ENCODE assay signal across 8 cellular contexts in the genomic region with DNA sequence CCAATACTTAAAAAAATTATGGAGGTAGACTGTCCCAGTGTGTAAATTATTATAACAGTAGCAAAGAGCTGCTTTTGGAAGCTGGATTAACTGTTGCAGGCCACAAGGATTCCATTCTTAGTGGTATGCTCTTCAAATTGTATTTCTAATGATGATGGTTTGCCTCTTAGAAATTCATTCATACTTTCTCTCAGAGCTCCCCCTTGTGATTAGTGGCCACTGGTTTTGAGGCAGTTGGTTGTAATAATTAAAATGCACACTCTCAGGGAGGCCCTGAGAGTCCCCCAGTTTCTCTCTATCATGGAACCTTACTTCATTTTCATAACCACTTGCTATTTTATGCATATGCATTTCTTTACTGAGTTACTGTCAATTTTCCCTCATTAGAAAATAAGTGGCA. TPM values are rescaled to one million over a fixed set of nuclear protein-coding genes. Genes with fewer than 3 reads are reported as not detected.
DNase-seq lines count a peak whose midpoint lies in the region; ATAC-seq and TF ChIP-seq lines count a peak whose summit lies in the region.

No MANE protein-coding gene starts in this region.

- H3K27ac ChIP-seq in AG04450 (ENCODE audit: low read depth, low read length) = no peak overlapping the region
- H3K27ac ChIP-seq in dorsolateral prefrontal cortex = no peak overlapping the region
- no peak overlapping the region for H3K27ac ChIP-seq in CD4-positive, alpha-beta memory T cell (ENCODE audit: low read depth, low read length)

- CTCF ChIA-PET in AG04450 (lab: Charles Lee) = interaction anchor here (0.5 to 1.5 kb wide), 2 partner anchors 126 to 132 kb away, joined by 3 to 4 read pairs; no protein-coding TSS in a partner anchor
- CTCF ChIA-PET in CD4-positive, alpha-beta memory T cell (lab: Charles Lee; ENCODE audit: partially characterized antibody) = interaction anchor here (1.4 kb wide), 1 partner anchor 20 kb away, joined by 4 read pairs; no protein-coding TSS in a partner anchor

- intact Hi-C loops in dorsolateral prefrontal cortex (cut with DNase I) (no loop called here), natural killer cell (cut with micrococcal nuclease) (no loop called here)
- intact Hi-C loops in CD4-positive, alpha-beta memory T cell (cut with micrococcal nuclease) = no loop called here

- no peaks in the 10 kb centered on the region for H3K4me1 Mint-ChIP-seq in CD4-positive, alpha-beta memory T cell
- H3K4me1 Mint-ChIP-seq in natural killer cell = peaks cover 0 to 4% of the 10 kb centered on the region in 2 donors

- H3K4me1 ChIP-seq in CD4-positive, alpha-beta memory T cell (ENCODE audit: insufficient read depth, low read length) = no peaks in the 10 kb centered on the region

- H3K9me3 Mint-ChIP-seq in CD4-positive, alpha-beta memory T cell = no peaks in the 10 kb centered on the region
- H3K9me3 Mint-ChIP-seq in natural killer cell = no peaks in the 10 kb centered on the region

- H3K36me3 Mint-ChIP-seq in CD4-positive, alpha-beta memory T cell = no peaks in the 10 kb centered on the region
- no peaks in the 10 kb centered on the region for H3K36me3 Mint-ChIP-seq in natural killer cell

- H3K9me3 ChIP-seq in AG04450 (ENCODE audit: control insufficient read depth, insufficient read depth, low read length) = no peaks in the 10 kb centered on the region
- no peaks in the 10 kb centered on the region for H3K9me3 ChIP-seq in CD4-positive, alpha-beta memory T cell (ENCODE audit: control insufficient read depth in 1 of 2, low read length in 2 of 2)

- TF ChIP-seq CTCF in AG04450 (IDR thresholded peaks at IDR 0.05; ENCODE audit: low read depth, low read length) = peak; percentile 37
- peak in 43 of 56 donors; percentile 12 to 61 (median 29) for TF ChIP-seq CTCF in dorsolateral prefrontal cortex (IDR thresholded peaks at IDR 0.05 in 54 of 56, conservative IDR thresholded peaks at IDR 0.05 in 2 of 56; ENCODE audit: low read depth in 1 of 56, partially characterized antibody in 56 of 56)
- TF ChIP-seq CTCF in natural killer cell (IDR thresholded peaks at IDR 0.05) = no peak

- no peaks in the 10 kb centered on the region for H3K27me3 ChIP-seq in AG04450 (ENCODE audit: control insufficient read depth, insufficient read depth, low read length)
- H3K27me3 ChIP-seq in dorsolateral prefrontal cortex = no peaks in the 10 kb centered on the region
- H3K27me3 ChIP-seq in CD4-positive, alpha-beta memory T cell (ENCODE audit: insufficient read depth, low read length) = no peaks in the 10 kb centered on the region

- DNase-seq in AG04450 (ENCODE audit: low read depth, low spot score) (no peak), NCI-H1694 (lab: John Stamatoyannopoulos, UW) (peak; percentile 70), dorsolateral prefrontal cortex (no peak), natural killer cell (no peak), KG1 (lab: John Stamatoyannopoulos, UW) (no peak)
- DNase-seq in CD4-positive, alpha-beta memory T cell = no peak

- H3K4me3 Mint-ChIP-seq in CD4-positive, alpha-beta memory T cell = no peak overlapping the region
- no peak overlapping the region for H3K4me3 Mint-ChIP-seq in natural killer cell

- no peaks in the 10 kb centered on the region for H3K27me3 Mint-ChIP-seq in CD4-positive, alpha-beta memory T cell
- peaks cover 6 to 7% of the 10 kb centered on the region in 2 donors for H3K27me3 Mint-ChIP-seq in natural killer cell (ENCODE audit: low read depth in 2 of 2)

- ATAC-seq in GM18502 (IDR thresholded peaks at IDR 0.05; ENCODE audit: poor library complexity, unreplicated experiment) (peak; percentile 78), HG02798 (IDR thresholded peaks at IDR 0.05; ENCODE audit: poor library complexity, unreplicated experiment) (peak; percentile 75), natural killer cell (no peak)

- no peak overlapping the region for H3K4me3 ChIP-seq in AG04450 (ENCODE audit: low read depth, low read length)
- no peak overlapping the region for H3K4me3 ChIP-seq in dorsolateral prefrontal cortex
- no peak overlapping the region for H3K4me3 ChIP-seq in CD4-positive, alpha-beta memory T cell (ENCODE audit: low read length in 2 of 2)

- POLR2A ChIA-PET in AG04450 (lab: Yijun Ruan, JAX) = no interaction called here
- POLR2A ChIA-PET in CD4-positive, alpha-beta memory T cell (lab: Charles Lee; ENCODE audit: partially characterized antibody) = no interaction called here

- H3K27ac Mint-ChIP-seq in CD4-positive, alpha-beta memory T cell = no peak overlapping the region
- no peak overlapping the region for H3K27ac Mint-ChIP-seq in natural killer cell

- H3K36me3 ChIP-seq in CD4-positive, alpha-beta memory T cell (ENCODE audit: insufficient read depth, low read length) = no peaks in the 10 kb centered on the region

RNA-seq across cellular contexts. Expression of gene LY75, which starts 35.4 kb away (rescaled TPM):
- polyA plus RNA-seq in AG04450 (2011; rRNA removed) = not detected in 2 replicates
- not detected in 2 replicates for polyA minus RNA-seq in AG04450 (2011; rRNA and poly(A)+ RNA removed)
- 1 to 10 TPM in 102 of 120 experiments, under 1 TPM in 17, not detected in 1; 0.41 to 4.8 (median 1.8) TPM for total RNA-seq in dorsolateral prefrontal cortex
- total RNA-seq in CD4-positive, alpha-beta memory T cell = 10 to 100 TPM; 39.6 to 40.9 TPM
- polyA plus RNA-seq in CD4-positive, alpha-beta memory T cell = 10 to 100 TPM; 43.8 to 56.9 TPM
- total RNA-seq in natural killer cell = 10 to 100 TPM; 32.7 to 41.1 (median 40.9) TPM

Comparison
In these comparisons a context has a peak if more than half of its experiments do, and no peak if none do; other contexts are left out.
1. ATAC-seq: peak in GM18502 (single experiment) and HG02798 (single experiment); none in natural killer cell (0 of 3).
2. RNA of gene LY75, which starts 35.4 kb away (total RNA-seq): 39.6 to 40.9 TPM in CD4-positive, alpha-beta memory T cell and 32.7 to 41.1 TPM in natural killer cell; 0.41 to 4.8 TPM in dorsolateral prefrontal cortex; every median in the first group is over 4 times any median in the second.